ENCODE assay signal across 8 cellular contexts in genomic region chr6:111482236-111482958, GRCh38. TPM values are rescaled to one million over a fixed set of nuclear protein-coding genes. Genes with fewer than 3 reads are reported as not detected.
DNase-seq lines count a peak whose midpoint lies in the region; ATAC-seq, FAIRE-seq and TF ChIP-seq lines count a peak whose summit lies in the region.

No MANE protein-coding gene starts in this region.

- peak; percentile 61 for TF ChIP-seq POLR2A in Raji (IDR thresholded peaks at IDR 0.05; ENCODE audit: insufficient read depth, low read depth, low read length)

- H3K4me1 Mint-ChIP-seq in activated naive CD4-positive, alpha-beta T cell treated with anti-CD3 and anti-CD28 coated beads, Interleukin-2, amount 50 U/mL, for 24 hours, result peaks cover 59% of the 10 kb centered on the region

- FAIRE-seq in pancreas (lab: Jason Lieb, UNC) (no peak), D721Med (lab: Jason Lieb, UNC) (no peak)

- H3K36me3 Mint-ChIP-seq in activated naive CD4-positive, alpha-beta T cell treated with anti-CD3 and anti-CD28 coated beads, Interleukin-2, amount 50 U/mL, for 24 hours, result no peaks in the 10 kb centered on the region

- TF ChIP-seq CTCF in BE2C (IDR thresholded peaks at IDR 0.05; ENCODE audit: low read depth, low read length), result no peak
- TF ChIP-seq CTCF in cardiac muscle cell (IDR thresholded peaks at IDR 0.05; ENCODE audit: low read depth, low read length), result no peak
- TF ChIP-seq CTCF in pancreas (IDR thresholded peaks at IDR 0.05), result no peak
- TF ChIP-seq CTCF in D721Med (IDR thresholded peaks at IDR 0.05; ENCODE audit: insufficient read depth, missing control alignments), result no peak

- ATAC-seq in GM19043 (IDR thresholded peaks at IDR 0.05; ENCODE audit: low read depth, unreplicated experiment) (peak; percentile 16), HG03432 (IDR thresholded peaks at IDR 0.05; ENCODE audit: unreplicated experiment) (peak; percentile 26), pancreas (peak; percentile 13 to 31 (median 24))

- peak overlapping the region; percentile 98 for H3K27ac ChIP-seq in cardiac muscle cell
- peak overlapping the region; percentile 95 to 99 (median 98) for H3K27ac ChIP-seq in pancreas

- H3K36me3 ChIP-seq in BE2C (peaks cover 10% of the 10 kb centered on the region), cardiac muscle cell (no peaks in the 10 kb centered on the region), pancreas (no peaks in the 10 kb centered on the region)

- peaks cover 12% of the 10 kb centered on the region for H3K4me1 ChIP-seq in BE2C
- H3K4me1 ChIP-seq in cardiac muscle cell (ENCODE audit: low read depth), result peaks cover 33% of the 10 kb centered on the region
- peaks cover 30 to 53% (median 49%) of the 10 kb centered on the region in 3 donors for H3K4me1 ChIP-seq in pancreas

- intact Hi-C loops in pancreas (cut with DNase I), result no loop called here

- peak overlapping the region; percentile 98 for H3K4me3 Mint-ChIP-seq in activated naive CD4-positive, alpha-beta T cell treated with anti-CD3 and anti-CD28 coated beads, Interleukin-2, amount 50 U/mL, for 24 hours

- DNase-seq in BE2C, result peak; percentile 58
- DNase-seq in cardiac muscle cell (ENCODE audit: low read depth in 1 of 2, low spot score in 1 of 2), result peak; percentile 45 to 69
- peak; percentile 50 to 88 (median 67) for DNase-seq in pancreas
- no peak for DNase-seq in D721Med (ENCODE audit: insufficient read length, low spot score)

- no peaks in the 10 kb centered on the region; the same call in 1 of the 2 replicates for H3K9me3 ChIP-seq in BE2C
- H3K9me3 ChIP-seq in cardiac muscle cell (ENCODE audit: low read depth), result no peaks in the 10 kb centered on the region
- no peaks in the 10 kb centered on the region for H3K9me3 ChIP-seq in pancreas

- H3K9me3 Mint-ChIP-seq in activated naive CD4-positive, alpha-beta T cell treated with anti-CD3 and anti-CD28 coated beads, Interleukin-2, amount 50 U/mL, for 24 hours, result no peaks in the 10 kb centered on the region

- H3K27me3 Mint-ChIP-seq in activated naive CD4-positive, alpha-beta T cell treated with anti-CD3 and anti-CD28 coated beads, Interleukin-2, amount 50 U/mL, for 24 hours, result no peaks in the 10 kb centered on the region

- H3K27ac Mint-ChIP-seq in activated naive CD4-positive, alpha-beta T cell treated with anti-CD3 and anti-CD28 coated beads, Interleukin-2, amount 50 U/mL, for 24 hours, result peak overlapping the region; percentile 94

- 0 to 1% methylated on average over 56 to 84 of the region's 85 CpGs for WGBS in pancreas, 2 donors

- H3K4me3 ChIP-seq in BE2C (ENCODE audit: low read depth, low read length) (peak overlapping the region; percentile 91), cardiac muscle cell (peak overlapping the region; percentile 49), pancreas (peak overlapping the region; percentile 68 to 92 (median 86))

- H3K27me3 ChIP-seq in BE2C (no peaks in the 10 kb centered on the region), cardiac muscle cell (no peaks in the 10 kb centered on the region), pancreas (no peaks in the 10 kb centered on the region)

RNA-seq across cellular contexts. Expression of gene REV3L, which starts 0.6 kb away (rescaled TPM):
- polyA plus RNA-seq in BE2C (2012; ENCODE audit: insufficient read depth, insufficient read length, low read depth), result 40.9 TPM
- 14.0 and 23.3 TPM in 2 replicates for total RNA-seq in cardiac muscle cell
- 18.1 and 27.2 TPM in 2 replicates for polyA plus RNA-seq in cardiac muscle cell
- 10 to 100 TPM; 11.5 to 22.0 (median 16.2) TPM for total RNA-seq in pancreas
- 10 to 100 TPM in 1 of 2 donors, 1 to 10 TPM in 1; 6.9 to 11.2 TPM for polyA plus RNA-seq in pancreas
